ENCODE assay signal across 20 cellular contexts in genomic region chr2:233226511-233227031, GRCh38. TPM values are rescaled to one million over a fixed set of nuclear protein-coding genes. Genes with fewer than 3 reads are reported as not detected.
DNase-seq lines count a peak whose midpoint lies in the region; ATAC-seq, FAIRE-seq and TF ChIP-seq lines count a peak whose summit lies in the region.
"Had no signal": no experiment of that assay in that cellular context is flagged by ENCODE, and none has a peak within 500 bp of the region (broad histone marks: within the 10 kb centered on the region; RNA-seq: fewer than 3 reads in every experiment).

No MANE protein-coding gene starts in this region.

- no peak overlapping the region for H3K4me3 Mint-ChIP-seq in CD4-positive, CD25-positive, alpha-beta regulatory T cell
- H3K4me3 Mint-ChIP-seq in neural progenitor cell: no peak overlapping the region

- H2AFZ ChIP-seq in GM12878 (ENCODE audit: control insufficient read depth, low read depth, low read length) (no peak overlapping the region), neural progenitor cell (replicated peaks) (peak overlapping the region; percentile 50)

- no peaks in the 10 kb centered on the region for H3K9me3 ChIP-seq in CD4-positive, CD25-positive, alpha-beta regulatory T cell (ENCODE audit: control insufficient read depth in 2 of 2, low read length in 2 of 2)
- H3K9me3 ChIP-seq in HEK293 (ENCODE audit: control insufficient read depth, insufficient read depth, low read depth, low read length): no peaks in the 10 kb centered on the region
- H3K9me3 ChIP-seq in GM12878 (replicated peaks; ENCODE audit: control insufficient read depth, insufficient read depth, low read length): no peaks in the 10 kb centered on the region; the same call in 2 of the 3 replicates
- H3K9me3 ChIP-seq in neural progenitor cell (ENCODE audit: low read depth): no peaks in the 10 kb centered on the region
- H3K9me3 ChIP-seq: HAP-1, SK-N-SH had no signal

- H3K36me3 Mint-ChIP-seq in CD4-positive, CD25-positive, alpha-beta regulatory T cell: no peaks in the 10 kb centered on the region
- no peaks in the 10 kb centered on the region for H3K36me3 Mint-ChIP-seq in neural progenitor cell

- in situ Hi-C loops in GM12878 (cut with MboI): no loop called here

- peaks cover 10% of the 10 kb centered on the region for H3K4me1 ChIP-seq in CD4-positive, CD25-positive, alpha-beta regulatory T cell (ENCODE audit: control insufficient read depth, insufficient read depth, low read length, poor library complexity, severe bottlenecking)
- H3K4me1 ChIP-seq in HEK293 (ENCODE audit: control insufficient read depth, insufficient read depth, low read length): no peaks in the 10 kb centered on the region
- H3K4me1 ChIP-seq in GM12878 (ENCODE audit: control insufficient read depth, insufficient read depth, low read length): peaks cover 28% of the 10 kb centered on the region
- H3K4me1 ChIP-seq in neural progenitor cell: peaks cover 6% of the 10 kb centered on the region
- H3K4me1 ChIP-seq: HAP-1 had no signal

- peaks cover 14 to 31% (median 21%) of the 10 kb centered on the region in 4 donors for H3K4me1 Mint-ChIP-seq in CD4-positive, CD25-positive, alpha-beta regulatory T cell
- H3K4me1 Mint-ChIP-seq in neural progenitor cell: peaks cover 9% of the 10 kb centered on the region

- H3K9ac ChIP-seq in GM12878 (ENCODE audit: control insufficient read depth, insufficient read depth, low read length): no peak overlapping the region
- H3K9ac ChIP-seq in neural progenitor cell: no peak overlapping the region
- H3K9ac ChIP-seq: SK-N-SH had no signal

- no peaks in the 10 kb centered on the region for H3K36me3 ChIP-seq in CD4-positive, CD25-positive, alpha-beta regulatory T cell (ENCODE audit: control insufficient read depth, insufficient read depth, low read length)
- H3K36me3 ChIP-seq in HEK293 (ENCODE audit: control insufficient read depth in 2 of 2, insufficient read depth in 1 of 2, low read length in 2 of 2) (no peaks in the 10 kb centered on the region), GM12878 (ENCODE audit: control insufficient read depth in 2 of 2, insufficient read depth in 2 of 2, low read length in 1 of 2) (no peaks in the 10 kb centered on the region), neural progenitor cell (no peaks in the 10 kb centered on the region)
- H3K36me3 ChIP-seq: HAP-1 had no signal

- intact Hi-C loops in GM12878 (cut with micrococcal nuclease; ENCODE audit: unreplicated experiment): no loop called here

- WGBS in GM12878 (ENCODE audit: insufficient coverage, insufficient replicate concordance, low lambda C conversion rate, missing lambda C conversion rate): 50% methylated on average over 2 of the region's 2 CpGs

- RAD21 ChIA-PET in GM12878 (lab: Charles Lee; ENCODE audit: unreplicated experiment): no interaction called here

- no peak for DNase-seq in CD4-positive, CD25-positive, alpha-beta regulatory T cell
- DNase-seq in GM12878 (ENCODE audit: low read depth, low spot score) (no peak), neural progenitor cell (ENCODE audit: low spot score) (no peak), D721Med (ENCODE audit: insufficient read length, low spot score) (no peak), HK-2 (ENCODE audit: unreplicated experiment) (no peak), NCI-H82 (lab: John Stamatoyannopoulos, UW) (no peak)
- DNase-seq: GOT3, Kasumi-1, MV-4-11, NCI-H1105, NCI-H1436 treated with DMSO at 0.1 percent for 48 hours, NCI-H187 treated with DMSO at 0.1 percent for 48 hours, NCI-H2107, NCI-H526 treated with DMSO at 0.1 percent for 48 hours, SK-N-SH had no signal

- no peaks in the 10 kb centered on the region for H3F3A ChIP-seq in neural progenitor cell (ENCODE audit: low read depth)

- peak overlapping the region in 2 of 3 donors; percentile 49 to 71 for H3K27ac Mint-ChIP-seq in CD4-positive, CD25-positive, alpha-beta regulatory T cell
- H3K27ac Mint-ChIP-seq in neural progenitor cell: no peak overlapping the region

- H3K79me2 ChIP-seq in GM12878 (ENCODE audit: control insufficient read depth, insufficient read depth, low read length): no peaks in the 10 kb centered on the region
- H3K79me2 ChIP-seq in neural progenitor cell (ENCODE audit: low read depth): no peaks in the 10 kb centered on the region

- POLR2A ChIA-PET in HEK293 (lab: Yijun Ruan, JAX) (no interaction called here), GM12878 (lab: Charles Lee) (interaction anchor here (0.6 to 0.7 kb wide), 2 partner anchors 32 to 612 kb away, joined by 3 to 5 read pairs; no protein-coding TSS in a partner anchor)

- H3K27ac ChIP-seq in CD4-positive, CD25-positive, alpha-beta regulatory T cell (ENCODE audit: insufficient read depth, low read length, poor library complexity, severe bottlenecking): no peak overlapping the region
- H3K27ac ChIP-seq in HEK293 (ENCODE audit: extremely low read depth, low read depth, low read length) (no peak overlapping the region), GM12878 (ENCODE audit: control insufficient read depth, insufficient read depth) (no peak overlapping the region), neural progenitor cell (no peak overlapping the region)
- H3K27ac ChIP-seq: HL-60 had no signal

- H3K27me3 ChIP-seq in CD4-positive, CD25-positive, alpha-beta regulatory T cell (ENCODE audit: control insufficient read depth, insufficient read depth, low read length): no peaks in the 10 kb centered on the region
- H3K27me3 ChIP-seq in GM12878 (replicated peaks in 1 of 2; ENCODE audit: control insufficient read depth in 2 of 2, insufficient read depth in 2 of 2, low read length in 1 of 2) (no peaks in the 10 kb centered on the region), neural progenitor cell (no peaks in the 10 kb centered on the region)

- CTCF ChIA-PET in HEK293 (lab: Yijun Ruan, JAX) (interaction anchor here (0.7 kb wide), 1 partner anchor 70 kb away, joined by 3 read pairs; no protein-coding TSS in a partner anchor), GM12878 (lab: Yijun Ruan, JAX) (no interaction called here)

- TF ChIP-seq CTCF in HEK293 (tag by site-specific recombination; IDR thresholded peaks at IDR 0.05) (no peak), GM12878 (IDR thresholded peaks at IDR 0.05 in 2 of 3, conservative IDR thresholded peaks at IDR 0.05 in 1 of 3; ENCODE audit: control insufficient read depth in 2 of 3, extremely low read depth in 1 of 3, insufficient read depth in 1 of 3, low read depth in 3 of 3, low read length in 3 of 3) (no peak), neural progenitor cell (IDR thresholded peaks at IDR 0.05) (no peak), D721Med (IDR thresholded peaks at IDR 0.05; ENCODE audit: insufficient read depth, missing control alignments) (no peak)

- no TSS peak for BruUV-seq in GM12878 (replicated peaks; lab: Mats Ljungman, UMichigan)

- SMC1A ChIA-PET in GM12878 (lab: Charles Lee; ENCODE audit: uncharacterized antibody, unreplicated experiment): interaction anchor here (1.7 to 4.3 kb wide), 2 partner anchors 8 to 21 kb away, joined by 3 to 34 read pairs; no protein-coding TSS in a partner anchor

- no peak for ATAC-seq in CD4-positive, CD25-positive, alpha-beta regulatory T cell (ENCODE audit: low read depth in 2 of 2)
- no peak for ATAC-seq in GM12878

- no peak overlapping the region for H3K4me2 ChIP-seq in GM12878 (ENCODE audit: control insufficient read depth, insufficient read depth)
- no peak overlapping the region for H3K4me2 ChIP-seq in neural progenitor cell
- H3K4me2 ChIP-seq: SK-N-SH had no signal

- FAIRE-seq in GM12878 (lab: Jason Lieb, UNC): no peak
- no peak for FAIRE-seq in D721Med (lab: Jason Lieb, UNC)
- FAIRE-seq: G401.6, RCC 7860 had no signal

- H4K20me1 ChIP-seq in GM12878 (ENCODE audit: control insufficient read depth, insufficient read depth) (no peaks in the 10 kb centered on the region), neural progenitor cell (ENCODE audit: low read depth) (no peaks in the 10 kb centered on the region)

- no peaks in the 10 kb centered on the region for H3K27me3 Mint-ChIP-seq in CD4-positive, CD25-positive, alpha-beta regulatory T cell
- H3K27me3 Mint-ChIP-seq in neural progenitor cell (ENCODE audit: insufficient read depth, low read depth): peaks cover 8% of the 10 kb centered on the region

- TF ChIP-seq EP300 in GM12878 (IDR thresholded peaks at IDR 0.05; ENCODE audit: borderline replicate concordance in 1 of 2, control insufficient read depth in 1 of 2, low read depth in 2 of 2, low read length in 2 of 2): no peak

- TF ChIP-seq RAD21 in GM12878 (IDR thresholded peaks at IDR 0.05; ENCODE audit: insufficient read depth, low read depth, low read length): no peak

- H3K9me3 Mint-ChIP-seq in CD4-positive, CD25-positive, alpha-beta regulatory T cell: no peaks in the 10 kb centered on the region
- no peaks in the 10 kb centered on the region for H3K9me3 Mint-ChIP-seq in neural progenitor cell

- H3K4me3 ChIP-seq in CD4-positive, CD25-positive, alpha-beta regulatory T cell (ENCODE audit: low read depth, low read length): no peak overlapping the region
- H3K4me3 ChIP-seq in HEK293 (ENCODE audit: low read depth, low read length): no peak overlapping the region
- H3K4me3 ChIP-seq in GM12878: no peak overlapping the region
- H3K4me3 ChIP-seq in neural progenitor cell: no peak overlapping the region
- H3K4me3 ChIP-seq: HAP-1 had no signal

- TF ChIP-seq POLR2A in GM12878 (IDR thresholded peaks at IDR 0.05; ENCODE audit: low read depth, low read length): no peak

TF ChIP-seq in HEK293, 187 proteins besides CTCF, POLR2A, EP300 and RAD21 (continues in another document):
- TF ChIP-seq ZNF239 (tag by site-specific recombination; IDR thresholded peaks at IDR 0.05): no peak

TF ChIP-seq in GM12878, 131 proteins besides CTCF, POLR2A, EP300 and RAD21 (continues in another document):
- no peak for TF ChIP-seq RELA (IDR thresholded peaks at IDR 0.05; ENCODE audit: borderline replicate concordance, partially characterized antibody)

RNA-seq across cellular contexts. Expression of gene ATG16L1, which starts 24.9 kb away (rescaled TPM):
- total RNA-seq in CD4-positive, CD25-positive, alpha-beta regulatory T cell: 125 TPM
- polyA plus RNA-seq in CD4-positive, CD25-positive, alpha-beta regulatory T cell: 10 to 100 TPM; 15.2 to 23.5 (median 19.0) TPM
- total RNA-seq in GM12878 (2013; cell fraction: nucleolus; rRNA removed): 122 and 131 TPM in 2 replicates
- total RNA-seq in GM12878 (2014; rRNA removed): 16.9 and 20.1 TPM in 2 replicates
- 16.3 and 17.3 TPM in 2 replicates for total RNA-seq in GM12878 (2014; rRNA removed; fragmentation: Illumina TruSeq; extraction: Trizol)
- total RNA-seq in GM12878 (2021): 25.1 and 26.6 TPM in 2 replicates
- polyA plus RNA-seq in GM12878 (2011; ENCODE audit: low read depth): 7.6 TPM
- 18.0 and 21.0 TPM in 2 replicates for polyA plus RNA-seq in GM12878 (2011; rRNA removed)
- polyA plus RNA-seq in GM12878 (2011; cell fraction: cytosol; rRNA removed): 11.5 and 13.3 TPM in 2 replicates
- 67.9 and 71.7 TPM in 2 replicates for polyA plus RNA-seq in GM12878 (2011; cell fraction: nucleus; rRNA removed)
- 9.9 and 10.7 TPM in 2 replicates for polyA plus RNA-seq in GM12878 (2012)
- 13.3 and 13.5 TPM in 2 replicates for polyA plus RNA-seq in GM12878 (2014; fragmentation: Illumina TruSeq; extraction: Trizol)
- polyA plus RNA-seq in GM12878 (2014; fragmentation: Nextera tagmentation; extraction: Ambion mirVana): 1 to 10 TPM; 5.2 to 7.8 TPM
- polyA plus RNA-seq in GM12878 (2014; rRNA removed): 20.6 and 27.5 TPM in 2 replicates
- 10 to 100 TPM; 13.8 to 14.9 TPM for polyA plus RNA-seq in GM12878 (2016; fragmentation: Nextera tagmentation; extraction: Ambion mirVana)
- 19.6 and 28.7 TPM in 2 replicates for polyA minus RNA-seq in GM12878 (2011; rRNA and poly(A)+ RNA removed)
- polyA minus RNA-seq in GM12878 (2011; cell fraction: cytosol; rRNA and poly(A)+ RNA removed): 7.0 and 7.4 TPM in 2 replicates
- polyA minus RNA-seq in GM12878 (2011; cell fraction: nucleus; rRNA and poly(A)+ RNA removed): 31.8 and 58.4 TPM in 2 replicates
- total RNA-seq in neural progenitor cell (ENCODE audit: low replicate concordance): 25.3 and 29.9 TPM in 2 replicates
